In the genomic region with DNA sequence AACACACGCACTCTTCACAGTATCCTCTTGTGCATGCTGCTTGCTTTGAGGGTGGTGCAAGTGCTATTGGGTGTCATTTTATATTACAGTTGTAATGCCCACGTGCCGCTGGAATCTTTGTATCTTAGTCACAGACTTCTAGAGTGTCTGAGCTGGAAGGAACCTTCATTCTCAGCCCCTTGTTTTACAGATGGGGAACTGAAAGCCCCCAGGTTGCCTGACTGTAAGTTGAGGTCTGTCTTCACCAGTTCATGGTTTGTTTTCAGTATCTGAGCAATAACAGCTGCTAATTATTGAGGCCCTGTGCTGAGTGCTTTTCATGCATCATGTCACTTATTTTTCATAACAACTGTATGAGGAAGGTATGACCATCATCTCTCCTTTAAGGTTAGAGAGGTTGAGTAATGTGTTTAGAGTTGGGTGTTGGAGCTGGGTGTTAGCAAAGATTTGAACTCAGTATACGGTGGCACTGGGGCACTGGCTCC, we compare ENCODE assay signal across 10 cellular contexts.
DNase-seq lines count a peak whose midpoint lies in the region; ATAC-seq and TF ChIP-seq lines count a peak whose summit lies in the region.
"Had no signal": no experiment of that assay in that cellular context is flagged by ENCODE, and none has a peak within 500 bp of the region (broad histone marks: within the 10 kb centered on the region; RNA-seq: fewer than 3 reads in every experiment).

No MANE protein-coding gene starts in this region.

- DNase-seq in GM19238 (ENCODE audit: insufficient read length, low spot score) (peak; percentile 64), amygdala (lab: John Stamatoyannopoulos, UW) (no peak), tibial nerve (ENCODE audit: low spot score in 2 of 2) (no peak), SK-N-DZ (ENCODE audit: low spot score) (no peak)
- DNase-seq in natural killer cell treated with Interleukin-12 subunit alpha and Interleukin-12 subunit beta and Interleukin-15 and Interleukin-18, amount 100 ng/mL, for 72 hours (ENCODE audit: low spot score), result no peak
- DNase-seq: activated T-cell treated with anti-CD3 and anti-CD28 coated beads for 4 hours had no signal

- H3K9me3 Mint-ChIP-seq in IgD-negative memory B cell, result no peaks in the 10 kb centered on the region
- H3K9me3 Mint-ChIP-seq in natural killer cell treated with Interleukin-12 subunit alpha and Interleukin-12 subunit beta and Interleukin-15 and Interleukin-18, amount 100 ng/mL, for 72 hours, result no peaks in the 10 kb centered on the region

- H4K20me1 ChIP-seq in BLaER1 treated with 17β-estradiol and CSF1 and Interleukin-3, amounts not matched to agents 10 nM and 100 nM, result no peaks in the 10 kb centered on the region

- peaks cover 92 to 100% (median 98%) of the 10 kb centered on the region in 10 experiments for H3K4me1 ChIP-seq in BLaER1 treated with 17β-estradiol and CSF1 and Interleukin-3, amounts not matched to agents 10 nM and 100 nM
- H3K4me1 ChIP-seq in tibial nerve, result peaks cover 0 to 19% (median 8%) of the 10 kb centered on the region in 4 donors

- H3K27ac ChIP-seq in BLaER1 treated with 17β-estradiol and CSF1 and Interleukin-3, amounts not matched to agents 10 nM and 100 nM, result peak overlapping the region; percentile 22 to 96 (median 89); a peak in 20 of 22 replicates
- H3K27ac ChIP-seq in tibial nerve, result peak overlapping the region in 1 of 4 donors; percentile 64
- H3K27ac ChIP-seq: SK-N-MC had no signal

- WGBS in tibial nerve, 2 donors, result 81 to 86% methylated on average over 4 of the region's 4 CpGs

- H3K27me3 ChIP-seq in BLaER1 treated with 17β-estradiol and CSF1 and Interleukin-3, amounts not matched to agents 10 nM and 100 nM, result no peaks in the 10 kb centered on the region
- no peaks in the 10 kb centered on the region for H3K27me3 ChIP-seq in tibial nerve

- peak; percentile 71 for ATAC-seq in HG02840 (IDR thresholded peaks at IDR 0.05; ENCODE audit: low FRiP score, unreplicated experiment)
- ATAC-seq in natural killer cell treated with Interleukin-12 subunit alpha and Interleukin-12 subunit beta and Interleukin-15 and Interleukin-18, amount 100 ng/mL, for 72 hours, result no peak

- H3K9me3 ChIP-seq in BLaER1 treated with 17β-estradiol and CSF1 and Interleukin-3, amounts not matched to agents 10 nM and 100 nM (replicated peaks in 1 of 11), result peaks cover 0 to 23% (median 0%) of the 10 kb centered on the region in 11 experiments; a peak in 4 of 22 replicates
- no peaks in the 10 kb centered on the region for H3K9me3 ChIP-seq in tibial nerve

- no peak for TF ChIP-seq EP300 in tibial nerve (IDR thresholded peaks at IDR 0.05)

- H3K9ac ChIP-seq in BLaER1 treated with 17β-estradiol and CSF1 and Interleukin-3, amounts not matched to agents 10 nM and 100 nM, result peak overlapping the region in 9 of 11 experiments; percentile 59 to 83 (median 74); a peak in 18 of 22 replicates

- TF ChIP-seq POLR2A in tibial nerve (IDR thresholded peaks at IDR 0.05), result no peak

- peaks cover 43 to 77% (median 48%) of the 10 kb centered on the region in 3 donors for H3K4me1 Mint-ChIP-seq in IgD-negative memory B cell
- peaks cover 10 to 15% of the 10 kb centered on the region in 2 donors for H3K4me1 Mint-ChIP-seq in natural killer cell treated with Interleukin-12 subunit alpha and Interleukin-12 subunit beta and Interleukin-15 and Interleukin-18, amount 100 ng/mL, for 72 hours (ENCODE audit: low read depth in 2 of 2)

- peak overlapping the region; percentile 79 to 98 (median 97) for H3K27ac Mint-ChIP-seq in IgD-negative memory B cell
- H3K27ac Mint-ChIP-seq in natural killer cell treated with Interleukin-12 subunit alpha and Interleukin-12 subunit beta and Interleukin-15 and Interleukin-18, amount 100 ng/mL, for 72 hours, result no peak overlapping the region

- H3K36me3 Mint-ChIP-seq in IgD-negative memory B cell, result peaks cover 2% of the 10 kb centered on the region
- no peaks in the 10 kb centered on the region for H3K36me3 Mint-ChIP-seq in natural killer cell treated with Interleukin-12 subunit alpha and Interleukin-12 subunit beta and Interleukin-15 and Interleukin-18, amount 100 ng/mL, for 72 hours

- H3K4me2 ChIP-seq in BLaER1 treated with 17β-estradiol and CSF1 and Interleukin-3, amounts not matched to agents 10 nM and 100 nM, result peak overlapping the region; percentile 75 to 93 (median 87)

- H3K4me3 ChIP-seq in BLaER1 treated with 17β-estradiol and CSF1 and Interleukin-3, amounts not matched to agents 10 nM and 100 nM, result 0 out of 20 replicates have a peak overlapping the region, but pooled peaks of 1 of the 10 experiments have one; percentile 0
- H3K4me3 ChIP-seq in tibial nerve, result no peak overlapping the region
- H3K4me3 ChIP-seq: SK-N-MC had no signal

- H3K4me3 Mint-ChIP-seq in IgD-negative memory B cell, result peak overlapping the region; percentile 0 to 78 (median 42)
- no peak overlapping the region for H3K4me3 Mint-ChIP-seq in natural killer cell treated with Interleukin-12 subunit alpha and Interleukin-12 subunit beta and Interleukin-15 and Interleukin-18, amount 100 ng/mL, for 72 hours

- peaks cover 0 to 20% (median 11%) of the 10 kb centered on the region in 11 experiments; a peak in 9 of 22 replicates for H3K36me3 ChIP-seq in BLaER1 treated with 17β-estradiol and CSF1 and Interleukin-3, amounts not matched to agents 10 nM and 100 nM
- no peaks in the 10 kb centered on the region for H3K36me3 ChIP-seq in tibial nerve

- H3K27me3 Mint-ChIP-seq in IgD-negative memory B cell, result no peaks in the 10 kb centered on the region
- H3K27me3 Mint-ChIP-seq in natural killer cell treated with Interleukin-12 subunit alpha and Interleukin-12 subunit beta and Interleukin-15 and Interleukin-18, amount 100 ng/mL, for 72 hours, result no peaks in the 10 kb centered on the region

- no peak for TF ChIP-seq CTCF in tibial nerve (IDR thresholded peaks at IDR 0.05)

Comparison
In these comparisons a context has a peak if more than half of its experiments do, and no peak if none do; other contexts are left out.
1. H3K27ac Mint-ChIP-seq: peak in IgD-negative memory B cell (3 of 3); none in natural killer cell treated with Interleukin-12 subunit alpha and Interleukin-12 subunit beta and Interleukin-15 and Interleukin-18, amount 100 ng/mL, for 72 hours (0 of 2).